ENCODE assay signal across 20 cellular contexts in genomic region chr1:205922314-205922713, GRCh38. TPM values are rescaled to one million over a fixed set of nuclear protein-coding genes. Genes with fewer than 3 reads are reported as not detected.
DNase-seq lines count a peak whose midpoint lies in the region; ATAC-seq, FAIRE-seq and TF ChIP-seq lines count a peak whose summit lies in the region.
"Had no signal": no experiment of that assay in that cellular context is flagged by ENCODE, and none has a peak within 500 bp of the region (broad histone marks: within the 10 kb centered on the region; RNA-seq: fewer than 3 reads in every experiment).

No MANE protein-coding gene starts in this region.

- no peak for ATAC-seq in heart right ventricle
- ATAC-seq: GM23338 had no signal

- no peak for TF ChIP-seq CTCF in heart right ventricle (IDR thresholded peaks at IDR 0.05)
- TF ChIP-seq CTCF in sigmoid colon (IDR thresholded peaks at IDR 0.05) = no peak
- TF ChIP-seq CTCF in tibial artery (IDR thresholded peaks at IDR 0.05) = no peak
- no peak for TF ChIP-seq CTCF in D721Med (IDR thresholded peaks at IDR 0.05; ENCODE audit: insufficient read depth, missing control alignments)

- H3K36me3 ChIP-seq in heart right ventricle (no peaks in the 10 kb centered on the region), sigmoid colon (no peaks in the 10 kb centered on the region), tibial artery (no peaks in the 10 kb centered on the region)

- H3K4me1 ChIP-seq in heart right ventricle (peaks cover 0 to 38% (median 27%) of the 10 kb centered on the region in 9 donors), sigmoid colon (no peaks in the 10 kb centered on the region), tibial artery (peaks cover 0 to 33% (median 18%) of the 10 kb centered on the region in 4 donors)

- in situ Hi-C loops in KBM-7 (cut with MboI; ENCODE audit: low pct_unique_long_range_greater_than_20kb, low sequenced_read_pairs) = no loop called here

- no peak for TF ChIP-seq EP300 in sigmoid colon (IDR thresholded peaks at IDR 0.05)

- intact Hi-C loops in cardiac septum (cut with DNase I) = no loop called here
- intact Hi-C loops in heart right ventricle (cut with DNase I) = loop anchor here in 1 of 10 donors (10.0 kb wide), 1 partner anchor 182 kb away; no protein-coding TSS in a partner anchor
- intact Hi-C loops in sigmoid colon (cut with DNase I) = no loop called here
- intact Hi-C loops in tibial artery (cut with DNase I; ENCODE audit: low total_unique reads) = loop anchor here (5.0 to 10.0 kb wide), 2 partner anchors 55 to 192 kb away; partner anchors contain the start of gene AVPR1B

- 97 to 98% methylated on average over 6 of the region's 6 CpGs for WGBS in heart right ventricle, 2 donors
- 91 to 93% methylated on average over 6 of the region's 6 CpGs for WGBS in sigmoid colon, 2 donors

- FAIRE-seq in D721Med (lab: Jason Lieb, UNC) = no peak
- FAIRE-seq: G401.6, GM12891 had no signal

- peak; percentile 29 for DNase-seq in cardiac septum (ENCODE audit: low spot score)
- DNase-seq in heart right ventricle = no peak
- peak; percentile 38 for DNase-seq in islet precursor cell
- peak; percentile 25 for DNase-seq in sigmoid colon
- no peak for DNase-seq in NCI-H1105 (lab: John Stamatoyannopoulos, UW)
- DNase-seq in tibial artery = no peak
- DNase-seq in KBM-7 = no peak
- DNase-seq in D721Med (ENCODE audit: insufficient read length, low spot score) = no peak
- DNase-seq: ACHN; C1 segment of cervical spinal cord; Calu3; CD4-positive, alpha-beta T cell; DMS153; DMS79 treated with DMSO at 0.1 percent for 48 hours; EL; H7 had no signal

- no peak for TF ChIP-seq POLR2A in sigmoid colon (IDR thresholded peaks at IDR 0.05)

- no peaks in the 10 kb centered on the region for H3K27me3 ChIP-seq in heart right ventricle
- no peaks in the 10 kb centered on the region for H3K27me3 ChIP-seq in sigmoid colon
- no peaks in the 10 kb centered on the region for H3K27me3 ChIP-seq in tibial artery

- H3K27ac ChIP-seq in heart right ventricle = no peak overlapping the region
- no peak overlapping the region for H3K27ac ChIP-seq in sigmoid colon
- H3K27ac ChIP-seq in tibial artery = no peak overlapping the region

- no peaks in the 10 kb centered on the region for H3K9me3 ChIP-seq in heart right ventricle
- no peaks in the 10 kb centered on the region for H3K9me3 ChIP-seq in sigmoid colon
- no peaks in the 10 kb centered on the region for H3K9me3 ChIP-seq in tibial artery

- H3K4me3 ChIP-seq in heart right ventricle (no peak overlapping the region), sigmoid colon (no peak overlapping the region), tibial artery (no peak overlapping the region)
- H3K4me3 ChIP-seq: GM23338 had no signal

RNA-seq across cellular contexts. Expression of gene SLC26A9, which starts 20.9 kb away (rescaled TPM):
- total RNA-seq in cardiac septum (9.8 TPM), heart right ventricle (10 to 100 TPM in 8 of 10 donors, 1 to 10 TPM in 2; 8.4 to 41.1 (median 14.4) TPM), sigmoid colon (not detected)
- polyA plus RNA-seq in heart right ventricle (10 to 100 TPM in 1 of 2 donors, 1 to 10 TPM in 1; 3.3 to 10.7 TPM), sigmoid colon (under 1 TPM in 1 of 3 donors, not detected in 2; 0.60 TPM)
- total RNA-seq: A172; CD4-positive, alpha-beta T cell; GM23338; H7 had no signal
- polyA plus RNA-seq: GM23338 had no signal

Comparison
In these comparisons a context has a peak if more than half of its experiments do, and no peak if none do; other contexts are left out.
1. DNase-seq: peak in cardiac septum (single experiment), islet precursor cell (single experiment) and sigmoid colon (single experiment); none in heart right ventricle (0 of 2), NCI-H1105 (single experiment), tibial artery (0 of 2), KBM-7 (single experiment) and D721Med (single experiment).
2. RNA of gene SLC26A9, which starts 20.9 kb away (total RNA-seq): 8.4 to 41.1 TPM in heart right ventricle and 9.8 TPM in cardiac septum (single experiment); not detected in sigmoid colon; every median in the first group is over 4 times any median in the second.